In genomic region chr12:104957388-104958008, GRCh38 we compare ENCODE assay signal across 9 cellular contexts. TPM values are rescaled to one million over a fixed set of nuclear protein-coding genes. Genes with fewer than 3 reads are reported as not detected.
DNase-seq lines count a peak whose midpoint lies in the region; ATAC-seq, FAIRE-seq and TF ChIP-seq lines count a peak whose summit lies in the region.
"Had no signal": no experiment of that assay in that cellular context is flagged by ENCODE, and none has a peak within 500 bp of the region (broad histone marks: within the 10 kb centered on the region; RNA-seq: fewer than 3 reads in every experiment).

No MANE protein-coding gene starts in this region.

- WGBS in ectodermal cell, 2 experiments, result 2 to 4% methylated on average over 35 to 36 of the region's 37 CpGs
- WGBS in thymus, result 5% methylated on average over 37 of the region's 37 CpGs

- H3K27ac ChIP-seq in ACC112 (ENCODE audit: low read depth, low read length) (peak overlapping the region; percentile 38; the same call in 1 of the 2 replicates), ectodermal cell (ENCODE audit: insufficient read depth, low read depth, low read length, poor library complexity, severe bottlenecking) (no peak overlapping the region), muscle layer of duodenum (ENCODE audit: low read length) (no peak overlapping the region), thymus (ENCODE audit: low read depth) (no peak overlapping the region)

- CTCF ChIA-PET in WTC11 (lab: Charles Lee), result interaction anchor here (1.0 to 2.8 kb wide), 4 partner anchors 97 to 576 kb away, joined by 3 to 12 read pairs (median 4); partner anchors contain the start of gene ALDH1L2

- no peaks in the 10 kb centered on the region for H3K9me3 Mint-ChIP-seq in WTC11

- TF ChIP-seq CTCF in WTC11 (IDR thresholded peaks at IDR 0.05) (no peak), D721Med (IDR thresholded peaks at IDR 0.05; ENCODE audit: insufficient read depth, missing control alignments) (no peak)

- peak overlapping the region; percentile 73 for H3K4me3 Mint-ChIP-seq in WTC11

- no peaks in the 10 kb centered on the region for H3K27me3 ChIP-seq in ACC112 (ENCODE audit: insufficient read depth, low read length)
- peaks cover 47% of the 10 kb centered on the region for H3K27me3 ChIP-seq in ectodermal cell (ENCODE audit: control insufficient read depth, insufficient read depth, low read length, poor library complexity, severe bottlenecking)
- no peaks in the 10 kb centered on the region for H3K27me3 ChIP-seq in muscle layer of duodenum (ENCODE audit: low read depth, low read length)
- H3K27me3 ChIP-seq in thymus (ENCODE audit: control insufficient read depth, insufficient read depth), result peaks cover 10% of the 10 kb centered on the region

- H3K9me3 ChIP-seq in ectodermal cell (ENCODE audit: control insufficient read depth, low read length) (no peaks in the 10 kb centered on the region), muscle layer of duodenum (ENCODE audit: control insufficient read depth in 1 of 2, low read length in 2 of 2) (no peaks in the 10 kb centered on the region), thymus (ENCODE audit: control insufficient read depth) (no peaks in the 10 kb centered on the region)

- peak overlapping the region; percentile 95 for H3K4me3 ChIP-seq in ACC112 (ENCODE audit: low read depth, low read length)
- peak overlapping the region; percentile 64 for H3K4me3 ChIP-seq in ectodermal cell (ENCODE audit: insufficient read depth, low read depth, low read length)
- peak overlapping the region; percentile 68 to 71 for H3K4me3 ChIP-seq in muscle layer of duodenum (ENCODE audit: low read depth in 1 of 2, low read length in 2 of 2)
- H3K4me3 ChIP-seq in thymus (ENCODE audit: low read length), result peak overlapping the region; percentile 56

- peaks cover 21% of the 10 kb centered on the region for H3K4me1 Mint-ChIP-seq in WTC11

- H3K36me3 Mint-ChIP-seq in WTC11, result no peaks in the 10 kb centered on the region

- ATAC-seq in GM18868 (IDR thresholded peaks at IDR 0.05; ENCODE audit: unreplicated experiment), result peak; percentile 22
- peak; percentile 33 for ATAC-seq in HG03571 (IDR thresholded peaks at IDR 0.05; ENCODE audit: unreplicated experiment)
- peak; percentile 43 for ATAC-seq in WTC11

- no peaks in the 10 kb centered on the region for H3K36me3 ChIP-seq in ACC112 (ENCODE audit: insufficient read depth, low read length)
- H3K36me3 ChIP-seq in ectodermal cell (ENCODE audit: control insufficient read depth, insufficient read depth, low read length), result no peaks in the 10 kb centered on the region
- no peaks in the 10 kb centered on the region for H3K36me3 ChIP-seq in muscle layer of duodenum (ENCODE audit: control insufficient read depth in 1 of 2, insufficient read depth in 2 of 2, low read length in 2 of 2)
- no peaks in the 10 kb centered on the region for H3K36me3 ChIP-seq in thymus (ENCODE audit: control insufficient read depth, insufficient read depth)

- DNase-seq in WTC11 (ENCODE audit: low spot score), result no peak
- no peak for DNase-seq in D721Med (ENCODE audit: insufficient read length, low spot score)

- peak overlapping the region; percentile 74 for H2AFZ ChIP-seq in ACC112 (ENCODE audit: low read length, unreplicated experiment)

- no peak overlapping the region for H3K27ac Mint-ChIP-seq in WTC11

- H3K79me2 ChIP-seq in ACC112 (ENCODE audit: control insufficient read depth, insufficient read depth, low read length, unreplicated experiment), result peaks cover 12% of the 10 kb centered on the region

- H3K4me1 ChIP-seq in ACC112 (ENCODE audit: control insufficient read depth, insufficient read depth, low read length, unreplicated experiment) (peaks cover 37% of the 10 kb centered on the region), ectodermal cell (ENCODE audit: control insufficient read depth, insufficient read depth, low read length) (no peaks in the 10 kb centered on the region), muscle layer of duodenum (ENCODE audit: control insufficient read depth in 1 of 2, insufficient read depth in 2 of 2, low read length in 2 of 2) (peaks cover 6 to 9% of the 10 kb centered on the region in 2 donors), thymus (ENCODE audit: control insufficient read depth, insufficient read depth, low read length) (peaks cover 4% of the 10 kb centered on the region)

- peaks cover 43% of the 10 kb centered on the region for H3K27me3 Mint-ChIP-seq in WTC11 (ENCODE audit: low read depth)

- FAIRE-seq in D721Med (lab: Jason Lieb, UNC), result no peak
- FAIRE-seq: islet of Langerhans had no signal

- POLR2A ChIA-PET in WTC11 (lab: Charles Lee), result no interaction called here

TF ChIP-seq in WTC11, 78 proteins besides CTCF, POLR2A, EP300 and RAD21:
- TF ChIP-seq, protein P1, sequence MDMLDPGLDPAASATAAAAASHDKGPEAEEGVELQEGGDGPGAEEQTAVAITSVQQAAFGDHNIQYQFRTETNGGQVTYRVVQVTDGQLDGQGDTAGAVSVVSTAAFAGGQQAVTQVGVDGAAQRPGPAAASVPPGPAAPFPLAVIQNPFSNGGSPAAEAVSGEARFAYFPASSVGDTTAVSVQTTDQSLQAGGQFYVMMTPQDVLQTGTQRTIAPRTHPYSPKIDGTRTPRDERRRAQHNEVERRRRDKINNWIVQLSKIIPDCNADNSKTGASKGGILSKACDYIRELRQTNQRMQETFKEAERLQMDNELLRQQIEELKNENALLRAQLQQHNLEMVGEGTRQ (CRISPR knock-in tag; IDR thresholded peaks at IDR 0.05), result no peak
- no peak for TF ChIP-seq MYBL2 (CRISPR knock-in tag; IDR thresholded peaks at IDR 0.05)
- no peak for TF ChIP-seq ZNF232 (CRISPR knock-in tag; IDR thresholded peaks at IDR 0.05)
- no peak for TF ChIP-seq GRHL2 (CRISPR knock-in tag; IDR thresholded peaks at IDR 0.05; ENCODE audit: insufficient replicate concordance, severe bottlenecking)
- TF ChIP-seq ATF3 (CRISPR knock-in tag; conservative IDR thresholded peaks at IDR 0.05), result no peak

RNA-seq across cellular contexts. Expression of gene SLC41A2, which starts 0.6 kb away (rescaled TPM):
- 2.8 to 3.8 TPM (median 3.8 TPM) in 3 replicates for total RNA-seq in WTC11 (2021)
- 1.2 TPM for polyA plus RNA-seq in ectodermal cell (2013, experiment 1 of 4)
- 1.1 TPM for polyA plus RNA-seq in ectodermal cell (2013, experiment 2 of 4)
- polyA plus RNA-seq in ectodermal cell (2013, experiment 3 of 4), result 1.3 TPM
- 0.97 TPM for polyA plus RNA-seq in ectodermal cell (2013, experiment 4 of 4)
- polyA plus RNA-seq in thymus, result 3.8 TPM

RNA-seq across cellular contexts. Expression of gene NOPCHAP1, which starts 28.6 kb away (rescaled TPM):
- total RNA-seq in WTC11 (2021), result 34.8 to 38.2 TPM (median 35.0 TPM) in 3 replicates
- polyA plus RNA-seq in ectodermal cell (2013, experiment 1 of 4), result 19.2 TPM
- 19.2 TPM for polyA plus RNA-seq in ectodermal cell (2013, experiment 2 of 4)
- 30.2 TPM for polyA plus RNA-seq in ectodermal cell (2013, experiment 3 of 4)
- 23.6 TPM for polyA plus RNA-seq in ectodermal cell (2013, experiment 4 of 4)
- 15.5 TPM for polyA plus RNA-seq in thymus
